8 cellular contexts compared by ENCODE assay signal in genomic region chr17:48804936-48805411, GRCh38. TPM values are rescaled to one million over a fixed set of nuclear protein-coding genes. Genes with fewer than 3 reads are reported as not detected.
DNase-seq lines count a peak whose midpoint lies in the region; ATAC-seq and TF ChIP-seq lines count a peak whose summit lies in the region.

No MANE protein-coding gene starts in this region.

- peak; percentile 94 for TF ChIP-seq CTCF in AG09309 (IDR thresholded peaks at IDR 0.05; ENCODE audit: control insufficient read depth, insufficient read depth, low read depth, low read length, missing control alignments)

- no peak overlapping the region for H3K4me3 ChIP-seq in AG09309 (ENCODE audit: control insufficient read depth, low read depth, low read length)

- intact Hi-C loops in activated CD4-positive, alpha-beta memory T cell treated with anti-CD3 and anti-CD28 coated beads for 36 hours (cut with micrococcal nuclease), result loop anchor here (1.0 kb wide), 2 partner anchors 74 to 227 kb away; no protein-coding TSS in a partner anchor

- H3K4me1 Mint-ChIP-seq in activated CD4-positive, alpha-beta memory T cell treated with anti-CD3 and anti-CD28 coated beads for 36 hours (ENCODE audit: low read depth), result no peaks in the 10 kb centered on the region
- H3K4me1 Mint-ChIP-seq in memory B cell, result no peaks in the 10 kb centered on the region

- ATAC-seq in memory B cell (ENCODE audit: low read depth), result peak; percentile 81
- no peak for ATAC-seq in HG03108 (IDR thresholded peaks at IDR 0.05; ENCODE audit: unreplicated experiment)

- no peaks in the 10 kb centered on the region for H3K9me3 Mint-ChIP-seq in activated CD4-positive, alpha-beta memory T cell treated with anti-CD3 and anti-CD28 coated beads for 36 hours
- no peaks in the 10 kb centered on the region for H3K9me3 Mint-ChIP-seq in memory B cell

- POLR2A ChIA-PET in activated CD4-positive, alpha-beta memory T cell treated with anti-CD3 and anti-CD28 coated beads for 36 hours (lab: Charles Lee), result no interaction called here

- peaks cover 10% of the 10 kb centered on the region for H3K27me3 Mint-ChIP-seq in activated CD4-positive, alpha-beta memory T cell treated with anti-CD3 and anti-CD28 coated beads for 36 hours
- H3K27me3 Mint-ChIP-seq in memory B cell, result peaks cover 3% of the 10 kb centered on the region

- DNase-seq in AG09309 (ENCODE audit: low read depth) (no peak), GM19240 (ENCODE audit: insufficient read length, low spot score) (peak; percentile 87), NCI-H460 (ENCODE audit: extremely low read depth, low read depth) (peak; percentile 46), memory B cell (ENCODE audit: low spot score in 2 of 2) (peak; percentile 69 to 70)
- DNase-seq in activated CD4-positive, alpha-beta memory T cell treated with anti-CD3 and anti-CD28 coated beads for 36 hours, result peak; percentile 76
- DNase-seq in effector CD8-positive, alpha-beta T cell (lab: John Stamatoyannopoulos, UW), result peak; percentile 53
- peak; percentile 52 to 61 for DNase-seq in stimulated activated CD8-positive, alpha-beta memory T cell treated with anti-CD3 and anti-CD28 coated beads, Interleukin-2, amount 100 ng/mL, for 48 hours (ENCODE audit: low read depth in 2 of 2)

- H3K36me3 Mint-ChIP-seq in activated CD4-positive, alpha-beta memory T cell treated with anti-CD3 and anti-CD28 coated beads for 36 hours, result no peaks in the 10 kb centered on the region
- no peaks in the 10 kb centered on the region for H3K36me3 Mint-ChIP-seq in memory B cell

- H3K27ac Mint-ChIP-seq in activated CD4-positive, alpha-beta memory T cell treated with anti-CD3 and anti-CD28 coated beads for 36 hours, result no peak overlapping the region
- H3K27ac Mint-ChIP-seq in memory B cell, result no peak overlapping the region

- CTCF ChIA-PET in activated CD4-positive, alpha-beta memory T cell treated with anti-CD3 and anti-CD28 coated beads for 36 hours (lab: Charles Lee), result interaction anchor here (0.6 to 18.4 kb wide), 24 partner anchors 8 to 1054 kb away, joined by 3 to 614 read pairs (median 4); partner anchors contain the start of gene ATP5MC1

- H3K4me3 Mint-ChIP-seq in activated CD4-positive, alpha-beta memory T cell treated with anti-CD3 and anti-CD28 coated beads for 36 hours, result no peak overlapping the region
- H3K4me3 Mint-ChIP-seq in memory B cell, result no peak overlapping the region

RNA-seq across cellular contexts. Expression of gene TTLL6, which starts 12.1 kb away (rescaled TPM):
- total RNA-seq in NCI-H460 (2014; rRNA removed; shearing (Covaris generic)), result not detected in 2 replicates
- not detected in 2 replicates for polyA plus RNA-seq in NCI-H460 (2014; cell fraction: nucleus; rRNA removed)
- not detected for total RNA-seq in activated CD4-positive, alpha-beta memory T cell treated with anti-CD3 and anti-CD28 coated beads for 36 hours

RNA-seq across cellular contexts. Expression of gene CALCOCO2, which starts 25.9 kb away (rescaled TPM):
- total RNA-seq in NCI-H460 (2014; rRNA removed; shearing (Covaris generic)), result 44.0 and 57.8 TPM in 2 replicates
- 42.2 and 55.6 TPM in 2 replicates for polyA plus RNA-seq in NCI-H460 (2014; cell fraction: nucleus; rRNA removed)
- 10 to 100 TPM; 65.1 to 72.1 TPM for total RNA-seq in activated CD4-positive, alpha-beta memory T cell treated with anti-CD3 and anti-CD28 coated beads for 36 hours
